8 cellular contexts compared by ENCODE assay signal in genomic region chr5:177006265-177006972, GRCh38. TPM values are rescaled to one million over a fixed set of nuclear protein-coding genes. Genes with fewer than 3 reads are reported as not detected.
A peak's percentile ranks its signal among the peaks of the same experiment; 100 is the strongest.
DNase-seq lines count a peak whose midpoint lies in the region; TF ChIP-seq lines count a peak whose summit lies in the region.

Gene UIMC1 (minus strand): TSS chr5:177006779. CDS start chr5:176982615, 24,164 bp downstream.

- H3K4me3 ChIP-seq in H7 (ENCODE audit: insufficient read depth, low read depth, low read length) = peak within 1 kb of the TSS; percentile 98
- H3K4me3 ChIP-seq in MG63 = peak within 1 kb of the TSS; percentile 98

- H3K9me3 Mint-ChIP-seq in nephron progenitor cell = peaks cover under 1% of the 10 kb centered on the region
- H3K9me3 Mint-ChIP-seq in stimulated activated naive CD8-positive, alpha-beta T cell treated with anti-CD3 and anti-CD28 coated beads, Interleukin-15, Interleukin-2, amounts not matched to agents 100 ng/mL and 50 ng/mL, for 24 hours = no peaks in the 10 kb centered on the region

- peaks cover 4% of the 10 kb centered on the region for H3K9me3 ChIP-seq in MG63

- H3K36me3 ChIP-seq in H7 (replicated peaks; ENCODE audit: control insufficient read depth, insufficient read depth, low read length) (no peaks in the 10 kb centered on the region), MG63 (peaks cover 15% of the 10 kb centered on the region)

- peaks cover 8% of the 10 kb centered on the region for H3K36me3 Mint-ChIP-seq in nephron progenitor cell (ENCODE audit: low read depth)
- peaks cover 5% of the 10 kb centered on the region for H3K36me3 Mint-ChIP-seq in stimulated activated naive CD8-positive, alpha-beta T cell treated with anti-CD3 and anti-CD28 coated beads, Interleukin-15, Interleukin-2, amounts not matched to agents 100 ng/mL and 50 ng/mL, for 24 hours (ENCODE audit: low read depth)

- H3K27me3 Mint-ChIP-seq in nephron progenitor cell (ENCODE audit: low read depth, poor library complexity) = peaks cover 15% of the 10 kb centered on the region
- no peaks in the 10 kb centered on the region for H3K27me3 Mint-ChIP-seq in stimulated activated naive CD8-positive, alpha-beta T cell treated with anti-CD3 and anti-CD28 coated beads, Interleukin-15, Interleukin-2, amounts not matched to agents 100 ng/mL and 50 ng/mL, for 24 hours

- peak within 1 kb of the TSS; percentile 93 for H3K4me3 Mint-ChIP-seq in nephron progenitor cell
- H3K4me3 Mint-ChIP-seq in stimulated activated naive CD8-positive, alpha-beta T cell treated with anti-CD3 and anti-CD28 coated beads, Interleukin-15, Interleukin-2, amounts not matched to agents 100 ng/mL and 50 ng/mL, for 24 hours = peak within 1 kb of the TSS; percentile 91

- H3K4me1 Mint-ChIP-seq in nephron progenitor cell = peaks cover 21% of the 10 kb centered on the region
- peaks cover 35% of the 10 kb centered on the region for H3K4me1 Mint-ChIP-seq in stimulated activated naive CD8-positive, alpha-beta T cell treated with anti-CD3 and anti-CD28 coated beads, Interleukin-15, Interleukin-2, amounts not matched to agents 100 ng/mL and 50 ng/mL, for 24 hours (ENCODE audit: low read depth)

- no peak for TF ChIP-seq CTCF in nephron progenitor cell (IDR thresholded peaks at IDR 0.05)

- DNase-seq in EH (ENCODE audit: low read depth) (peak; percentile 87), H7 (peak; percentile 97), MG63 (peak; percentile 94), SIG-M5 (lab: John Stamatoyannopoulos, UW) (peak; percentile 40), activated gamma-delta T cell (lab: John Stamatoyannopoulos, UW) (peak; percentile 88), fibroblast of the conjunctiva (ENCODE audit: low read depth) (peak; percentile 70), nephron progenitor cell (peak; percentile 96)

- H3K27me3 ChIP-seq in H7 (ENCODE audit: control insufficient read depth, insufficient read depth, low read length) (no peaks in the 10 kb centered on the region), MG63 (no peaks in the 10 kb centered on the region)

- H3K27ac Mint-ChIP-seq in nephron progenitor cell = peak within 1 kb of the TSS; percentile 77
- peak within 1 kb of the TSS; percentile 93 for H3K27ac Mint-ChIP-seq in stimulated activated naive CD8-positive, alpha-beta T cell treated with anti-CD3 and anti-CD28 coated beads, Interleukin-15, Interleukin-2, amounts not matched to agents 100 ng/mL and 50 ng/mL, for 24 hours

RNA-seq across cellular contexts. Expression of gene UIMC1, which starts in this region (rescaled TPM):
- total RNA-seq in H7 (2014; rRNA removed; shearing (Covaris generic)) = 36.0 and 44.2 TPM in 2 replicates
- total RNA-seq in MG63 (2014; rRNA removed; shearing (Covaris generic); ENCODE audit: low replicate concordance) = 47.6 and 56.9 TPM in 2 replicates

Comparison
In these comparisons a context has a peak if more than half of its experiments do, and no peak if none do; other contexts are left out.
1. Peak in every context shown above with its lines: DNase-seq and H3K4me3 ChIP-seq.
2. DNase-seq: peak in every context shown above with its lines; median percentile 97 in H7; 96 in nephron progenitor cell; 94 in MG63; 88 in activated gamma-delta T cell; 87 in EH; 70 in fibroblast of the conjunctiva; 40 in SIG-M5.